In genomic region chr5:87394407-87394806, GRCh38 we compare ENCODE assay signal across 11 cellular contexts. TPM values are rescaled to one million over a fixed set of nuclear protein-coding genes. Genes with fewer than 3 reads are reported as not detected.
DNase-seq lines count a peak whose midpoint lies in the region; ATAC-seq and TF ChIP-seq lines count a peak whose summit lies in the region.
"Had no signal": no experiment of that assay in that cellular context is flagged by ENCODE, and none has a peak within 500 bp of the region (broad histone marks: within the 10 kb centered on the region; RNA-seq: fewer than 3 reads in every experiment).

No MANE protein-coding gene starts in this region.

- H3K27ac ChIP-seq in left lung: no peak overlapping the region
- H3K27ac ChIP-seq: prostate gland had no signal

- H3K27me3 ChIP-seq in left lung: no peaks in the 10 kb centered on the region

- H3K4me1 ChIP-seq in left lung: peaks cover 0 to 18% of the 10 kb centered on the region in 2 donors
- H3K4me1 ChIP-seq: prostate gland had no signal

- no peak overlapping the region for H3K4me3 Mint-ChIP-seq in central memory CD8-positive, alpha-beta T cell
- no peak overlapping the region for H3K4me3 Mint-ChIP-seq in stimulated activated naive B cell treated with anti-CD40 and anti-IgM and Interleukin-4, amounts not matched to agents 10 μg/mL and 1 μg/mL and 100 μg/mL, for 72 hours

- no peak for TF ChIP-seq CTCF in left lung (IDR thresholded peaks at IDR 0.05)

- H3K36me3 ChIP-seq in left lung: peaks cover 0 to 100% of the 10 kb centered on the region in 2 donors

- H3K4me3 ChIP-seq in left lung: no peak overlapping the region
- H3K4me3 ChIP-seq: prostate gland had no signal

- ATAC-seq in central memory CD8-positive, alpha-beta T cell (replicated peaks; ENCODE audit: extremely low read depth, poor library complexity, severe bottlenecking): no peak
- peak; percentile 10 for ATAC-seq in left lung
- no peak for ATAC-seq in HG03442 (IDR thresholded peaks at IDR 0.05; ENCODE audit: unreplicated experiment)
- no peak for ATAC-seq in stimulated activated naive B cell treated with anti-CD40 and anti-IgM and Interleukin-4, amounts not matched to agents 10 μg/mL and 1 μg/mL and 100 μg/mL, for 72 hours (replicated peaks)

- H3K27ac Mint-ChIP-seq in central memory CD8-positive, alpha-beta T cell (ENCODE audit: low read depth): peak overlapping the region; percentile 27
- no peak overlapping the region for H3K27ac Mint-ChIP-seq in stimulated activated naive B cell treated with anti-CD40 and anti-IgM and Interleukin-4, amounts not matched to agents 10 μg/mL and 1 μg/mL and 100 μg/mL, for 72 hours

- H3K27me3 Mint-ChIP-seq in central memory CD8-positive, alpha-beta T cell: no peaks in the 10 kb centered on the region
- no peaks in the 10 kb centered on the region for H3K27me3 Mint-ChIP-seq in stimulated activated naive B cell treated with anti-CD40 and anti-IgM and Interleukin-4, amounts not matched to agents 10 μg/mL and 1 μg/mL and 100 μg/mL, for 72 hours

- intact Hi-C loops in left lung (cut with DNase I): loop anchor here in 1 of 2 donors (10.0 kb wide), 1 partner anchor 130 kb away; the partner anchor contains the start of gene RASA1

- H3K9me3 ChIP-seq in left lung: no peaks in the 10 kb centered on the region
- H3K9me3 ChIP-seq: prostate gland had no signal

- H3K9me3 Mint-ChIP-seq in central memory CD8-positive, alpha-beta T cell: no peaks in the 10 kb centered on the region
- no peaks in the 10 kb centered on the region for H3K9me3 Mint-ChIP-seq in stimulated activated naive B cell treated with anti-CD40 and anti-IgM and Interleukin-4, amounts not matched to agents 10 μg/mL and 1 μg/mL and 100 μg/mL, for 72 hours

- peaks cover 87% of the 10 kb centered on the region for H3K36me3 Mint-ChIP-seq in central memory CD8-positive, alpha-beta T cell (ENCODE audit: insufficient read depth)
- peaks cover 26 to 42% of the 10 kb centered on the region in 2 donors for H3K36me3 Mint-ChIP-seq in stimulated activated naive B cell treated with anti-CD40 and anti-IgM and Interleukin-4, amounts not matched to agents 10 μg/mL and 1 μg/mL and 100 μg/mL, for 72 hours

- H3K4me1 Mint-ChIP-seq in central memory CD8-positive, alpha-beta T cell: peaks cover 30% of the 10 kb centered on the region
- H3K4me1 Mint-ChIP-seq in stimulated activated naive B cell treated with anti-CD40 and anti-IgM and Interleukin-4, amounts not matched to agents 10 μg/mL and 1 μg/mL and 100 μg/mL, for 72 hours: peaks cover 4 to 7% of the 10 kb centered on the region in 2 donors

- DNase-seq in AG08395 (ENCODE audit: low spot score) (peak; percentile 15), HS-5 (ENCODE audit: low read depth) (peak; percentile 78), left lung (no peak), epidermal melanocyte (ENCODE audit: insufficient read length, low spot score) (no peak), D341Med (ENCODE audit: low spot score) (no peak)
- DNase-seq in central memory CD8-positive, alpha-beta T cell (ENCODE audit: low spot score in 2 of 2): no peak
- DNase-seq in stimulated activated naive B cell treated with anti-CD40 and anti-IgM and Interleukin-4, amounts not matched to agents 10 μg/mL and 1 μg/mL and 100 μg/mL, for 72 hours: no peak
- DNase-seq: Kasumi-1, trophoblast cell had no signal

RNA-seq across cellular contexts. Expression of gene CCNH, which starts 18.3 kb away (rescaled TPM):
- 10 to 100 TPM; 31.9 to 50.1 TPM for total RNA-seq in left lung

Comparison
In these comparisons a context has a peak if more than half of its experiments do, and no peak if none do; other contexts are left out.
1. DNase-seq: peak in AG08395 (single experiment) and HS-5 (single experiment); none in central memory CD8-positive, alpha-beta T cell (0 of 2), left lung (0 of 2), stimulated activated naive B cell treated with anti-CD40 and anti-IgM and Interleukin-4, amounts not matched to agents 10 μg/mL and 1 μg/mL and 100 μg/mL, for 72 hours (single experiment), epidermal melanocyte (single experiment) and D341Med (single experiment).